2 cellular contexts compared by ENCODE assay signal in genomic region chr16:46896314-46896968, GRCh38.
TF ChIP-seq lines count a peak whose summit lies in the region.

No MANE protein-coding gene starts in this region.

TF ChIP-seq in SK-N-SH, 30 proteins besides CTCF, POLR2A, EP300 and RAD21:
- no peak for TF ChIP-seq TEAD4 (IDR thresholded peaks at IDR 0.05; ENCODE audit: borderline replicate concordance, insufficient read depth)
- TF ChIP-seq TAF1 (IDR thresholded peaks at IDR 0.05; ENCODE audit: borderline replicate concordance, low read depth, low read length), result no peak
- TF ChIP-seq RFX5 (IDR thresholded peaks at IDR 0.05; ENCODE audit: low read length), result no peak
- no peak for TF ChIP-seq ELF1 (IDR thresholded peaks at IDR 0.05)
- no peak for TF ChIP-seq YY1 (IDR thresholded peaks at IDR 0.05; ENCODE audit: low read depth)
- TF ChIP-seq NRF1 (IDR thresholded peaks at IDR 0.05; ENCODE audit: low read depth, low read length), result no peak
- no peak for TF ChIP-seq ZBTB33 (IDR thresholded peaks at IDR 0.05; ENCODE audit: borderline replicate concordance, low read depth)
- no peak for TF ChIP-seq FOXJ3 (CRISPR knock-in tag; IDR thresholded peaks at IDR 0.05)
- TF ChIP-seq SMC3 (IDR thresholded peaks at IDR 0.05; ENCODE audit: low read depth, low read length), result no peak
- no peak for TF ChIP-seq MEF2A (IDR thresholded peaks at IDR 0.05; ENCODE audit: borderline replicate concordance, low read depth)
- TF ChIP-seq MXI1 (IDR thresholded peaks at IDR 0.05; ENCODE audit: low read depth, low read length), result no peak
- no peak for TF ChIP-seq PBX3 (IDR thresholded peaks at IDR 0.05)
- no peak for TF ChIP-seq FOSL2 (IDR thresholded peaks at IDR 0.05; ENCODE audit: borderline replicate concordance, low read depth)
- TF ChIP-seq REST (IDR thresholded peaks at IDR 0.05; ENCODE audit: low read depth, low read length), result no peak
- TF ChIP-seq RCOR1 (IDR thresholded peaks at IDR 0.05; ENCODE audit: low read length), result no peak
- no peak for TF ChIP-seq TCF12 (IDR thresholded peaks at IDR 0.05)

TF ChIP-seq in SK-N-SH treated with all-trans-retinoic acid at 6 μM for 48 hours, 23 proteins besides CTCF, POLR2A, EP300 and RAD21:
- TF ChIP-seq ARNTL (CRISPR knock-in tag; IDR thresholded peaks at IDR 0.05; ENCODE audit: borderline replicate concordance, low read depth), result no peak
